7 cellular contexts compared by ENCODE assay signal in the genomic region with DNA sequence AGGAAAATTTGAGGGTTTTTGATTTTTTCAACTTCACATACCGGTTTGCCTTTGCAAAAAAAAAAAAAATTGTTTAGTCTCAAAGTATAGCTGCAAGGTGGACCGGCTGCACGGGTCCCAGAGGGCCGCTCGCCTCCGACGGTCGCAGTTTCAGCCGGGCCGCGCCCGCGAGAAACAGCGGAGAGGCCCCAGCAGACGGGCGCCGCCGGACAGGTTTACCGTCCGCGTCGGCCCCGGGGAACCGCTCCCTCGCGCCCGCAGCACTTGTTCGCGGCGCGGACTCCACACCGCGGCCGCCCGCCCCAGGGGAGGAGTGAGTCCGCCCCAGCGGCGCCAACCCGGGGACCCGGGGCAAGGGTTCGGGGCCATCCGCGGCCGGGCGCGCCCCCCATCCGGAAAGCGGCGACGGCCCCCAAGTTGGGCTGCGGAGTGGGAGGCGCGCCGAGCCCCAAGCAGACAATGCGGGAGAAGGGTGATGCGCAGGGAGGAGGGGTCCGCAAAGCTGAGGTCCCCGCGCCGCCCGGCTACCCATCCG.
DNase-seq lines count a peak whose midpoint lies in the region; ATAC-seq and TF ChIP-seq lines count a peak whose summit lies in the region.
"Not testable (repeated sequence)": the region's sequence is repeated elsewhere in the genome, so short reads cannot be mapped to it uniquely, and the experiment has no call there.

No MANE protein-coding gene starts in this region.

- H3K9me2 ChIP-seq in OCI-LY1 (ENCODE audit: low read depth, low read length) = not testable (repeated sequence)

- H3K27me3 ChIP-seq in GM06990 (replicated peaks; ENCODE audit: control insufficient read depth, insufficient read depth, low read length); OCI-LY1 (ENCODE audit: insufficient read depth, low read length); ectodermal cell (ENCODE audit: control insufficient read depth, insufficient read depth, low read length, poor library complexity, severe bottlenecking); right atrium auricular region: not testable (repeated sequence)

- H3K36me3 Mint-ChIP-seq in activated naive CD4-positive, alpha-beta T cell treated with anti-CD3 and anti-CD28 coated beads, Interleukin-2, amount 10 ng/mL, durations not matched to agents 7 days and 5 days = not testable (repeated sequence)

- not testable (repeated sequence) for H4K20me1 ChIP-seq in OCI-LY1 (ENCODE audit: insufficient read depth, low read length)

- H3K4me1 Mint-ChIP-seq in activated naive CD4-positive, alpha-beta T cell treated with anti-CD3 and anti-CD28 coated beads, Interleukin-2, amount 10 ng/mL, durations not matched to agents 7 days and 5 days = not testable (repeated sequence)

- not testable (repeated sequence) for H3K27ac Mint-ChIP-seq in activated naive CD4-positive, alpha-beta T cell treated with anti-CD3 and anti-CD28 coated beads, Interleukin-2, amount 10 ng/mL, durations not matched to agents 7 days and 5 days

- not testable (repeated sequence) for H3K9me3 ChIP-seq in OCI-LY1 (ENCODE audit: low read length); ectodermal cell (ENCODE audit: control insufficient read depth, low read length); right atrium auricular region; mucosa of descending colon

- CTCF ChIA-PET in activated naive CD4-positive, alpha-beta T cell treated with anti-CD3 and anti-CD28 coated beads, Interleukin-2, amount 10 ng/mL, durations not matched to agents 7 days and 5 days (lab: Charles Lee) = not testable (repeated sequence)

- not testable (repeated sequence) for TF ChIP-seq CTCF in GM06990 (IDR thresholded peaks at IDR 0.05; ENCODE audit: insufficient read depth, low read length, poor library complexity, severe bottlenecking); OCI-LY1 (IDR thresholded peaks at IDR 0.05; ENCODE audit: low read length); right atrium auricular region (IDR thresholded peaks at IDR 0.05); mucosa of descending colon (IDR thresholded peaks at IDR 0.05)

- not testable (repeated sequence) for ATAC-seq in mucosa of descending colon

- not testable (repeated sequence) for H3K9ac ChIP-seq in OCI-LY1 (ENCODE audit: low read length)

- not testable (repeated sequence) for H3K36me3 ChIP-seq in GM06990 (ENCODE audit: control insufficient read depth, insufficient read depth, low read length); OCI-LY1 (ENCODE audit: insufficient read depth, low read length); ectodermal cell (ENCODE audit: control insufficient read depth, insufficient read depth, low read length); right atrium auricular region; mucosa of descending colon (ENCODE audit: low read depth)

- H3K79me2 ChIP-seq in OCI-LY1 (ENCODE audit: insufficient read depth, low read length) = not testable (repeated sequence)

- not testable (repeated sequence) for H3K9me3 Mint-ChIP-seq in activated naive CD4-positive, alpha-beta T cell treated with anti-CD3 and anti-CD28 coated beads, Interleukin-2, amount 10 ng/mL, durations not matched to agents 7 days and 5 days

- 0% methylated on average over 11 to 21 of the region's 62 CpGs for WGBS in ectodermal cell, 2 experiments

- DNase-seq in GM06990 (ENCODE audit: extremely low read depth, insufficient read length); right atrium auricular region (ENCODE audit: low spot score); skeletal muscle cell (ENCODE audit: low read depth): not testable (repeated sequence)
- DNase-seq in activated naive CD4-positive, alpha-beta T cell treated with anti-CD3 and anti-CD28 coated beads, Interleukin-2, amount 10 ng/mL, durations not matched to agents 7 days and 5 days = peak; percentile 32
- DNase-seq in mucosa of descending colon = peak in 2 of 3 donors; percentile 27 to 35

- not testable (repeated sequence) for H3K4me1 ChIP-seq in OCI-LY1 (ENCODE audit: insufficient read depth, low read length, severe bottlenecking); ectodermal cell (ENCODE audit: control insufficient read depth, insufficient read depth, low read length); right atrium auricular region; mucosa of descending colon (ENCODE audit: low read depth)

- not testable (repeated sequence) for H3K4me3 Mint-ChIP-seq in activated naive CD4-positive, alpha-beta T cell treated with anti-CD3 and anti-CD28 coated beads, Interleukin-2, amount 10 ng/mL, durations not matched to agents 7 days and 5 days

- H3F3A ChIP-seq in OCI-LY1 (ENCODE audit: insufficient read depth, low read length) = not testable (repeated sequence)

- peak overlapping the region; percentile 48; the same call in 1 of the 2 replicates for H3K4me2 ChIP-seq in OCI-LY1 (ENCODE audit: low read length)

- H3K4me3 ChIP-seq in GM06990 (replicated peaks; ENCODE audit: low read depth, low read length) (peak overlapping the region; percentile 43; the same call in 1 of the 2 replicates), OCI-LY1 (ENCODE audit: low read depth, low read length, poor library complexity, severe bottlenecking) (peak overlapping the region; percentile 49), ectodermal cell (ENCODE audit: insufficient read depth, low read depth, low read length) (peak overlapping the region; percentile 24), right atrium auricular region (peak overlapping the region; percentile 44 to 57), skeletal muscle cell (ENCODE audit: low read depth, low read length) (peak overlapping the region; percentile 32)
- H3K4me3 ChIP-seq in mucosa of descending colon = not testable (repeated sequence)

- not testable (repeated sequence) for H3K27me3 Mint-ChIP-seq in activated naive CD4-positive, alpha-beta T cell treated with anti-CD3 and anti-CD28 coated beads, Interleukin-2, amount 10 ng/mL, durations not matched to agents 7 days and 5 days

- not testable (repeated sequence) for H2AFZ ChIP-seq in OCI-LY1 (ENCODE audit: low read length)

- intact Hi-C loops in mucosa of descending colon (cut with DNase I, micrococcal nuclease) = not testable (repeated sequence)

- H3K27ac ChIP-seq in OCI-LY1 (ENCODE audit: low read depth, low read length, poor library complexity, severe bottlenecking); ectodermal cell (ENCODE audit: insufficient read depth, low read depth, low read length, poor library complexity, severe bottlenecking); right atrium auricular region: not testable (repeated sequence)
